8 cellular contexts compared by ENCODE assay signal in the genomic region with DNA sequence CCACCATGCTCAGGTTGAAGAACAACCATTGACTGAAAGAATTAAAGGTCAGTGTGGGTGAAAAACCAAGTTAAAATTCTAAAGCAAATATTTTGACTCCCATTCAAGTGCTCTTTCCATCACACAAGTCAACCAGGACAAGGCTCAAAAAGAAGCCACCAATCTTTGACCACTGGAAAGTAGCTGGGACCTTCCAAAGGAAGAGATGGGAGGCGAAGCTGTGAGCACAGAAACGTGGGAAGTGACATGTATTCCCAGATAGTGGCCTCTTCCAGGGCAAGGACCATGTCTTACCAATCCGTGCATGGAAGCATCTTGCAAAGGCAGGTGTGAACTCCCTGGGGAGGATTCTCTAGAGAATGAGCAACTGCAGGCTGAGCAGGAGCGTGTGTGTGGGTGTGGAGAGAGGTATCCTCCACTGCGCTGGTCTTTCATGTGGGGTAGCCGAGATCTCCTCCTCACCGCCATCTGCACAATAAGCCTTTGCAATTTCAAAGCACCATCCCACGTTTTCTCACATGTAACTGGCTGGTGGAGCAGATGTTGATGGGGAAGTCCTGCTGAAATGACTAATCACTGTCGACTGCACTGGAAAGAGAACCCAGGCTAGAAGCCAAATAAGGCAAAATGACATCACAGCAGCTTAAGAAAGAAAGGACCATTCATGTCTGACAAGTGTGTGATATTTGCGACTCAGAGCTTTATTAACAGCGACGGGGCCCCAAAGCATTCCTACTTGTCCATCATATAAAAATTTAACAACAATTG.
DNase-seq lines count a peak whose midpoint lies in the region; ATAC-seq, FAIRE-seq and TF ChIP-seq lines count a peak whose summit lies in the region.

No MANE protein-coding gene starts in this region.

- no peaks in the 10 kb centered on the region for H3K79me1 ChIP-seq in mesenchymal stem cell (replicated peaks; ENCODE audit: low read length, poor library complexity, severe bottlenecking)

- H2AFZ ChIP-seq in mesenchymal stem cell (ENCODE audit: low read depth, low read length), result no peak overlapping the region

- TF ChIP-seq CTCF in GM10266 (IDR thresholded peaks at IDR 0.05; ENCODE audit: control insufficient read depth, insufficient read depth, low read depth, missing control alignments) (no peak), D721Med (IDR thresholded peaks at IDR 0.05; ENCODE audit: insufficient read depth, missing control alignments) (no peak)

- no peak overlapping the region for H2BK15ac ChIP-seq in mesenchymal stem cell (ENCODE audit: low read depth, poor library complexity, severe bottlenecking)

- peak; percentile 57 for ATAC-seq in GM21528 (IDR thresholded peaks at IDR 0.05; ENCODE audit: low FRiP score, unreplicated experiment)

- H3K23ac ChIP-seq in mesenchymal stem cell (ENCODE audit: low read length in 2 of 2), result no peak overlapping the region

- H3K27me3 ChIP-seq in mesenchymal stem cell (ENCODE audit: control insufficient read depth in 1 of 2, insufficient read depth in 1 of 2, low read length in 2 of 2), result no peaks in the 10 kb centered on the region

- H3K9ac ChIP-seq in mesenchymal stem cell (ENCODE audit: low read length), result no peak overlapping the region

- H2BK120ac ChIP-seq in mesenchymal stem cell (ENCODE audit: low read depth, low read length), result no peak overlapping the region

- 76% methylated on average over 9 of the region's 12 CpGs for WGBS in mesenchymal stem cell

- H2BK12ac ChIP-seq in mesenchymal stem cell (ENCODE audit: low read length in 2 of 2), result no peak overlapping the region

- H3K36me3 ChIP-seq in mesenchymal stem cell (ENCODE audit: control insufficient read depth in 1 of 2, insufficient read depth in 2 of 2, low read depth in 1 of 2, low read length in 2 of 2), result no peaks in the 10 kb centered on the region

- H3K4me2 ChIP-seq in mesenchymal stem cell (ENCODE audit: low read length, poor library complexity, severe bottlenecking), result no peak overlapping the region

- peak; percentile 81 for DNase-seq in GM10266 (ENCODE audit: extremely low spot score)
- DNase-seq in HTR-8/SVneo (ENCODE audit: insufficient read length, low spot score), result peak; percentile 20
- DNase-seq in activated CD8-positive, alpha-beta memory T cell treated with anti-CD3 and anti-CD28 coated beads, Interleukin-2, amount 50 U/mL, for 24 hours (ENCODE audit: extremely low read depth), result peak; percentile 43
- peak; percentile 36 for DNase-seq in mesenchymal stem cell
- no peak for DNase-seq in D721Med (ENCODE audit: insufficient read length, low spot score)
- no peak for DNase-seq in HuH-7 (ENCODE audit: low spot score)
- no peak for DNase-seq in cerebellar cortex (ENCODE audit: low spot score)

- no peaks in the 10 kb centered on the region for H3K9me3 ChIP-seq in mesenchymal stem cell (ENCODE audit: control insufficient read depth, low read length)

- no peak overlapping the region for H3K14ac ChIP-seq in mesenchymal stem cell (ENCODE audit: low read length in 2 of 2)

- FAIRE-seq in HTR-8/SVneo (lab: Jason Lieb, UNC) (no peak), D721Med (lab: Jason Lieb, UNC) (no peak)

- H4K91ac ChIP-seq in mesenchymal stem cell (ENCODE audit: low read length), result no peak overlapping the region

- peaks cover 2% of the 10 kb centered on the region for H3K4me1 ChIP-seq in mesenchymal stem cell (ENCODE audit: control insufficient read depth, insufficient read depth, low read depth, low read length)

- no peak overlapping the region for H3K27ac ChIP-seq in mesenchymal stem cell (ENCODE audit: low read length, poor library complexity, severe bottlenecking)

- no peak overlapping the region for H2AK5ac ChIP-seq in mesenchymal stem cell (ENCODE audit: low read length, severe bottlenecking)

- H3K4me3 ChIP-seq in mesenchymal stem cell (ENCODE audit: insufficient read depth in 1 of 2, low read depth in 1 of 2, low read length in 2 of 2), result no peak overlapping the region

- H2BK5ac ChIP-seq in mesenchymal stem cell (ENCODE audit: low read depth, low read length, poor library complexity, severe bottlenecking), result no peak overlapping the region

- H4K8ac ChIP-seq in mesenchymal stem cell (ENCODE audit: low read length), result no peak overlapping the region

- no peak overlapping the region for H3K4ac ChIP-seq in mesenchymal stem cell (ENCODE audit: low read depth in 1 of 2, low read length in 2 of 2)

- no peak overlapping the region for H3K18ac ChIP-seq in mesenchymal stem cell (ENCODE audit: low read depth in 1 of 2, low read length in 2 of 2)

Comparison
In these comparisons a context has a peak if more than half of its experiments do, and no peak if none do; other contexts are left out.
1. DNase-seq: peak in GM10266 (single experiment), HTR-8/SVneo (single experiment), activated CD8-positive, alpha-beta memory T cell treated with anti-CD3 and anti-CD28 coated beads, Interleukin-2, amount 50 U/mL, for 24 hours (single experiment) and mesenchymal stem cell (single experiment); none in D721Med (single experiment), HuH-7 (single experiment) and cerebellar cortex (single experiment).